ENCODE assay signal across 9 cellular contexts in the genomic region with DNA sequence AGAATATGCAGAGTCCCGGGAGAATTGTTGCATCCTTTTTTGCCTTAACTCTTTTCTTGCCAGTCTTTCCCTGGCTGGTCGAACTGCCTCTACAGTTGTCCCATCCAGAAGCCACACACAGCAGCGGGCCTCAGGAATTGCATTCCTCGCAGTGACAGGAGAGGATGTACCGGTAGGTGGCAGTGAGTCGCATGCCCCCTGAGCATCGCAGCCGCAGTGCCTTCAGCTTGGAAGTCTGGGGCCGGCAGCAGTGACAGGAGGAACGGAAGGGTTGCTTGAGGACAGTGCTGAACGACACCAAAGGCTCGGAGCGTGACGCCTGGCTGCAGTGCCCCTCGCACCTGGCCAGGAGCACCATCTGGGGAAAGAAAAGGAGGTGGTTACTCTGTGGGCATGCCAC. TPM values are rescaled to one million over a fixed set of nuclear protein-coding genes. Genes with fewer than 3 reads are reported as not detected.
DNase-seq lines count a peak whose midpoint lies in the region; ATAC-seq, FAIRE-seq and TF ChIP-seq lines count a peak whose summit lies in the region.
"Had no signal": no experiment of that assay in that cellular context is flagged by ENCODE, and none has a peak within 500 bp of the region (broad histone marks: within the 10 kb centered on the region; RNA-seq: fewer than 3 reads in every experiment).

No MANE protein-coding gene starts in this region.

- peak; percentile 40 to 48 for DNase-seq in A549 (ENCODE audit: low read depth in 1 of 2, low spot score in 1 of 2)
- peak; percentile 12 for DNase-seq in H4 (ENCODE audit: low spot score)
- peak; percentile 62 for DNase-seq in activated CD4-positive, alpha-beta T cell treated with anti-CD3 and anti-CD28 coated beads, Interleukin-2, amount 10 ng/mL, durations not matched to agents 24 days and 14 days
- DNase-seq in endothelial cell of umbilical vein (ENCODE audit: low read depth, low spot score) = peak; percentile 5
- DNase-seq in neural progenitor cell (ENCODE audit: low spot score) = peak; percentile 78
- no peak for DNase-seq in NCI-H446 (lab: John Stamatoyannopoulos, UW)
- DNase-seq in NCI-H2171 (lab: John Stamatoyannopoulos, UW) = no peak
- no peak for DNase-seq in glomerular visceral epithelial cell (ENCODE audit: extremely low spot score)

- peak; percentile 23 to 38; a peak in 1 of 5 replicates for TF ChIP-seq RAD21 in A549 (conservative IDR thresholded peaks at IDR 0.05 in 1 of 2, IDR thresholded peaks at IDR 0.05 in 1 of 2)

- H3K9ac ChIP-seq in endothelial cell of umbilical vein (replicated peaks; ENCODE audit: extremely low read depth, insufficient read depth, low read length) (no peak overlapping the region), neural progenitor cell (no peak overlapping the region)

- no peaks in the 10 kb centered on the region for H3K79me2 ChIP-seq in endothelial cell of umbilical vein (ENCODE audit: control insufficient read depth, insufficient read depth, low read length)
- H3K79me2 ChIP-seq in neural progenitor cell (ENCODE audit: low read depth) = no peaks in the 10 kb centered on the region

- TF ChIP-seq EP300 in A549 (IDR thresholded peaks at IDR 0.05) = no peak

- CTCF ChIA-PET in A549 (lab: Yijun Ruan, JAX) (interaction anchor here (0.5 to 6.9 kb wide), 13 partner anchors 9 to 688 kb away, joined by 3 to 33 read pairs (median 3); no protein-coding TSS in a partner anchor), endothelial cell of umbilical vein (lab: Charles Lee) (interaction anchor here (1.3 to 2.8 kb wide), 4 partner anchors 8 to 294 kb away, joined by 3 to 19 read pairs (median 7); no protein-coding TSS in a partner anchor)

- dilution Hi-C loops in endothelial cell of umbilical vein (cut with MboI; ENCODE audit: extremely low pct_ligation_motif_present, low sequenced_read_pairs) = no loop called here

- no peaks in the 10 kb centered on the region for H3K9me1 ChIP-seq in endothelial cell of umbilical vein (replicated peaks; ENCODE audit: control insufficient read depth, extremely low read depth, insufficient read depth, low read length)

- H3K9me3 Mint-ChIP-seq in activated CD4-positive, alpha-beta T cell treated with anti-CD3 and anti-CD28 coated beads, Interleukin-2, amount 10 ng/mL, durations not matched to agents 24 days and 14 days = no peaks in the 10 kb centered on the region
- H3K9me3 Mint-ChIP-seq in neural progenitor cell = peaks cover 3% of the 10 kb centered on the region

- no peaks in the 10 kb centered on the region for H4K20me1 ChIP-seq in endothelial cell of umbilical vein (replicated peaks; ENCODE audit: control insufficient read depth, extremely low read depth, insufficient read depth, low read length)
- no peaks in the 10 kb centered on the region for H4K20me1 ChIP-seq in neural progenitor cell (ENCODE audit: low read depth)

- H3K36me3 Mint-ChIP-seq in activated CD4-positive, alpha-beta T cell treated with anti-CD3 and anti-CD28 coated beads, Interleukin-2, amount 10 ng/mL, durations not matched to agents 24 days and 14 days (ENCODE audit: low read depth) = no peaks in the 10 kb centered on the region
- no peaks in the 10 kb centered on the region for H3K36me3 Mint-ChIP-seq in neural progenitor cell

- H3K9me3 ChIP-seq in A549 (no peaks in the 10 kb centered on the region), endothelial cell of umbilical vein (replicated peaks; ENCODE audit: control insufficient read depth, insufficient read depth, low read length) (no peaks in the 10 kb centered on the region), neural progenitor cell (ENCODE audit: low read depth) (no peaks in the 10 kb centered on the region)

- peak overlapping the region; percentile 57 for H2AFZ ChIP-seq in endothelial cell of umbilical vein (ENCODE audit: low read depth, low read length)
- no peak overlapping the region for H2AFZ ChIP-seq in neural progenitor cell (replicated peaks)

- H3K4me1 Mint-ChIP-seq in activated CD4-positive, alpha-beta T cell treated with anti-CD3 and anti-CD28 coated beads, Interleukin-2, amount 10 ng/mL, durations not matched to agents 24 days and 14 days = peaks cover 2% of the 10 kb centered on the region
- H3K4me1 Mint-ChIP-seq in neural progenitor cell = peaks cover 14% of the 10 kb centered on the region

- POLR2A ChIA-PET in A549 (lab: Yijun Ruan, JAX) = no interaction called here
- POLR2A ChIA-PET in endothelial cell of umbilical vein (lab: Charles Lee) = no interaction called here

- H3K4me3 Mint-ChIP-seq in activated CD4-positive, alpha-beta T cell treated with anti-CD3 and anti-CD28 coated beads, Interleukin-2, amount 10 ng/mL, durations not matched to agents 24 days and 14 days = no peak overlapping the region
- H3K4me3 Mint-ChIP-seq in neural progenitor cell = no peak overlapping the region

- H3F3A ChIP-seq in neural progenitor cell (ENCODE audit: low read depth) = no peaks in the 10 kb centered on the region

- peak; percentile 90 to 93 for ATAC-seq in A549

- WGBS in A549 (ENCODE audit: missing lambda C conversion rate) = 5% methylated on average over 10 of the region's 15 CpGs

- intact Hi-C loops in activated CD4-positive, alpha-beta T cell treated with anti-CD3 and anti-CD28 coated beads, Interleukin-2, amount 10 ng/mL, durations not matched to agents 24 days and 14 days (cut with micrococcal nuclease) = no loop called here
- intact Hi-C loops in endothelial cell of umbilical vein (cut with micrococcal nuclease) = no loop called here

- H3K36me3 ChIP-seq in endothelial cell of umbilical vein (ENCODE audit: control insufficient read depth in 2 of 2, extremely low read depth in 1 of 2, insufficient read depth in 2 of 2, low read length in 2 of 2) (no peaks in the 10 kb centered on the region), neural progenitor cell (no peaks in the 10 kb centered on the region)

- H3K4me3 ChIP-seq in A549 = no peak overlapping the region
- H3K4me3 ChIP-seq in endothelial cell of umbilical vein (replicated peaks in 1 of 3; ENCODE audit: insufficient read depth in 1 of 3, low read depth in 1 of 3, low read length in 3 of 3) = no peak overlapping the region
- no peak overlapping the region for H3K4me3 ChIP-seq in neural progenitor cell

- no peaks in the 10 kb centered on the region for H3K4me1 ChIP-seq in A549
- no peaks in the 10 kb centered on the region for H3K4me1 ChIP-seq in endothelial cell of umbilical vein (ENCODE audit: control insufficient read depth, extremely low read depth, insufficient read depth, low read length)
- H3K4me1 ChIP-seq in neural progenitor cell = no peaks in the 10 kb centered on the region

- FAIRE-seq in A549 (lab: Jason Lieb, UNC) (peak; percentile 93), endothelial cell of umbilical vein (lab: Jason Lieb, UNC) (peak; percentile 85)

- TF ChIP-seq POLR2A in A549 (IDR thresholded peaks at IDR 0.05; ENCODE audit: low read length) (no peak), endothelial cell of umbilical vein (IDR thresholded peaks at IDR 0.05; ENCODE audit: low read depth, low read length) (no peak)

- no TSS peak for BruUV-seq in endothelial cell of umbilical vein (replicated peaks; lab: Mats Ljungman, UMichigan)

- H3K27ac ChIP-seq in A549 = no peak overlapping the region
- no peak overlapping the region for H3K27ac ChIP-seq in endothelial cell of umbilical vein (ENCODE audit: insufficient read depth, low read depth, low read length)
- no peak overlapping the region for H3K27ac ChIP-seq in neural progenitor cell

- H3K4me2 ChIP-seq in A549 (peak overlapping the region; percentile 76), endothelial cell of umbilical vein (ENCODE audit: insufficient read depth, low read length) (no peak overlapping the region), neural progenitor cell (no peak overlapping the region)

- no peak overlapping the region for H3K27ac Mint-ChIP-seq in activated CD4-positive, alpha-beta T cell treated with anti-CD3 and anti-CD28 coated beads, Interleukin-2, amount 10 ng/mL, durations not matched to agents 24 days and 14 days
- no peak overlapping the region for H3K27ac Mint-ChIP-seq in neural progenitor cell

- peak; percentile 44 for TF ChIP-seq CTCF in A549 (IDR thresholded peaks at IDR 0.05)
- TF ChIP-seq CTCF in endothelial cell of umbilical vein (IDR thresholded peaks at IDR 0.05; ENCODE audit: extremely low read depth in 1 of 2, insufficient read depth in 1 of 2, low read depth in 1 of 2, low read length in 2 of 2) = peak; percentile 13 to 51
- peak; percentile 55 for TF ChIP-seq CTCF in neural progenitor cell (IDR thresholded peaks at IDR 0.05)

- no peaks in the 10 kb centered on the region for H3K27me3 Mint-ChIP-seq in activated CD4-positive, alpha-beta T cell treated with anti-CD3 and anti-CD28 coated beads, Interleukin-2, amount 10 ng/mL, durations not matched to agents 24 days and 14 days
- H3K27me3 Mint-ChIP-seq in neural progenitor cell (ENCODE audit: insufficient read depth, low read depth) = peaks cover under 1% of the 10 kb centered on the region

- H3K27me3 ChIP-seq in endothelial cell of umbilical vein (ENCODE audit: control insufficient read depth in 2 of 2, insufficient read depth in 2 of 2, low read length in 2 of 2) (no peaks in the 10 kb centered on the region), neural progenitor cell (no peaks in the 10 kb centered on the region)

TF ChIP-seq in A549, 52 proteins besides CTCF, POLR2A, EP300 and RAD21 (continues in another document):
- no peak for TF ChIP-seq HOXB5 (CRISPR knock-in tag; IDR thresholded peaks at IDR 0.05)
- TF ChIP-seq POLR2AphosphoS2 (conservative IDR thresholded peaks at IDR 0.05; ENCODE audit: low read length) = no peak

TF ChIP-seq in endothelial cell of umbilical vein, 7 proteins besides CTCF, POLR2A, EP300 and RAD21 (continues in another document):
- TF ChIP-seq MYC (IDR thresholded peaks at IDR 0.05; ENCODE audit: low read depth, low read length) (no peak), JUN (IDR thresholded peaks at IDR 0.05; ENCODE audit: borderline replicate concordance, insufficient read depth, insufficient read length, low read depth) (no peak)

RNA-seq across cellular contexts. Expression of a gene that starts 23.5 kb away (rescaled TPM):
- polyA plus RNA-seq in A549 (2011; rRNA removed) (not detected in 2 replicates), A549 (2017; fragmentation: RNase III; extraction: RNeasy Plus Mini Kit Qiagen cat#74134 plus additional on column Dnase treatment) (not detected in 3 replicates), endothelial cell of umbilical vein (0.14 and 0.58 TPM in 2 replicates)
- polyA plus RNA-seq in A549 (2012; cell fraction: cytosol; rRNA removed) = not detected in 2 replicates
- not detected in 2 replicates for polyA plus RNA-seq in A549 (2012; cell fraction: nucleus; rRNA removed)
- polyA minus RNA-seq in A549 (2011; rRNA and poly(A)+ RNA removed) = not detected in 2 replicates
- total RNA-seq in H4 (2014; rRNA removed; shearing (Covaris generic)) = 0.39 TPM in 1 of 2 replicates, not detected in the other
- total RNA-seq in activated CD4-positive, alpha-beta T cell treated with anti-CD3 and anti-CD28 coated beads, Interleukin-2, amount 10 ng/mL, durations not matched to agents 24 days and 14 days = not detected in 2 replicates
- total RNA-seq in endothelial cell of umbilical vein (0.60 TPM in 1 of 2 replicates, not detected in the other), neural progenitor cell (ENCODE audit: low replicate concordance) (2.3 and 2.5 TPM in 2 replicates)
- polyA plus RNA-seq in endothelial cell of umbilical vein (2011; cell fraction: cytosol; rRNA removed) = 0.21 and 0.49 TPM in 2 replicates
- polyA plus RNA-seq in endothelial cell of umbilical vein (2011; cell fraction: nucleus; rRNA removed) = 0.10 and 0.20 TPM in 2 replicates
- 0.62 TPM in 1 of 2 replicates, not detected in the other for polyA plus RNA-seq in endothelial cell of umbilical vein (2012)
- polyA minus RNA-seq in endothelial cell of umbilical vein = not detected in 2 replicates
- polyA minus RNA-seq in endothelial cell of umbilical vein (2011; cell fraction: cytosol; rRNA and poly(A)+ RNA removed) = not detected
- polyA minus RNA-seq in endothelial cell of umbilical vein (2011; cell fraction: nucleus; rRNA and poly(A)+ RNA removed) = not detected in 2 replicates
- total RNA-seq: activated CD8-positive, alpha-beta memory T cell treated with anti-CD3 and anti-CD28 coated beads for 36 hours had no signal

Comparison
In these comparisons a context has a peak if more than half of its experiments do, and no peak if none do; other contexts are left out.
1. DNase-seq: peak in A549 (2 of 2), H4 (single experiment), activated CD4-positive, alpha-beta T cell treated with anti-CD3 and anti-CD28 coated beads, Interleukin-2, amount 10 ng/mL, durations not matched to agents 24 days and 14 days (single experiment), endothelial cell of umbilical vein (single experiment) and neural progenitor cell (single experiment); none in NCI-H446 (0 of 2), NCI-H2171 (single experiment) and glomerular visceral epithelial cell (single experiment).
2. Peak in every context shown above with its lines, with median percentiles within 50 percentile points of each other: CTCF ChIP-seq.